8 cellular contexts compared by ENCODE assay signal in genomic region chr5:160467555-160468418, GRCh38. TPM values are rescaled to one million over a fixed set of nuclear protein-coding genes. Genes with fewer than 3 reads are reported as not detected.
DNase-seq lines count a peak whose midpoint lies in the region; ATAC-seq and TF ChIP-seq lines count a peak whose summit lies in the region.

No MANE protein-coding gene starts in this region.

- H3K4me3 ChIP-seq in RWPE2 (ENCODE audit: severe bottlenecking) (no peak overlapping the region), aorta (ENCODE audit: low read length in 2 of 2) (no peak overlapping the region)

- WGBS in aorta, 2 donors: 32 to 34% methylated on average over 31 of the region's 31 CpGs

- H3K27me3 ChIP-seq in RWPE2 (ENCODE audit: insufficient read depth, poor library complexity, severe bottlenecking) (no peaks in the 10 kb centered on the region), aorta (ENCODE audit: control insufficient read depth in 1 of 2, insufficient read depth in 2 of 2, low read length in 1 of 2) (no peaks in the 10 kb centered on the region)

- H3K9me3 ChIP-seq in RWPE2 (ENCODE audit: severe bottlenecking) (no peaks in the 10 kb centered on the region), aorta (ENCODE audit: control insufficient read depth, low read length) (no peaks in the 10 kb centered on the region)

- H3K36me3 ChIP-seq in RWPE2 (ENCODE audit: low read depth) (no peaks in the 10 kb centered on the region), aorta (ENCODE audit: control insufficient read depth in 1 of 2, insufficient read depth in 2 of 2, low read length in 1 of 2) (no peaks in the 10 kb centered on the region)

- H3K4me1 ChIP-seq in RWPE2 (ENCODE audit: insufficient read depth, poor library complexity, severe bottlenecking) (peaks cover 20% of the 10 kb centered on the region), aorta (ENCODE audit: control insufficient read depth in 1 of 2, insufficient read depth in 2 of 2, low read length in 2 of 2) (peaks cover 3 to 6% of the 10 kb centered on the region in 2 donors)

- H3K27ac ChIP-seq in RWPE2 (ENCODE audit: poor library complexity, severe bottlenecking) (no peak overlapping the region), aorta (ENCODE audit: low read depth in 1 of 2, low read length in 2 of 2) (no peak overlapping the region)

- intact Hi-C loops in aorta (cut with DNase I): no loop called here

- DNase-seq in RWPE2 (ENCODE audit: low spot score): no peak
- DNase-seq in activated gamma-delta T cell (lab: John Stamatoyannopoulos, UW): peak; percentile 52
- DNase-seq in globus pallidus (ENCODE audit: low spot score): peak; percentile 54
- peak; percentile 97 for DNase-seq in renal cortical epithelial cell (ENCODE audit: low read depth)
- DNase-seq in aorta: peak; percentile 82 to 89
- no peak for DNase-seq in NCI-H2107 (lab: John Stamatoyannopoulos, UW)

- ATAC-seq in GM18502 (IDR thresholded peaks at IDR 0.05; ENCODE audit: poor library complexity, unreplicated experiment): peak; percentile 89
- ATAC-seq in HG02852 (IDR thresholded peaks at IDR 0.05; ENCODE audit: unreplicated experiment): peak; percentile 88
- ATAC-seq in RWPE2 (ENCODE audit: low read depth): 0 out of 3 replicates have a peak, but pooled peaks have one; percentile 20
- ATAC-seq in aorta (ENCODE audit: low FRiP score): peak; percentile 69

- no peak for TF ChIP-seq CTCF in RWPE2 (IDR thresholded peaks at IDR 0.05; ENCODE audit: poor library complexity, severe bottlenecking)

RNA-seq across cellular contexts. Expression of gene PTTG1, which starts 46.1 kb away (rescaled TPM):
- total RNA-seq in renal cortical epithelial cell (19.9 and 107 TPM in 2 replicates), aorta (1 to 10 TPM; 3.0 to 5.1 TPM)
- polyA plus RNA-seq in aorta: 10 to 100 TPM in 1 of 2 donors, 1 to 10 TPM in 1; 4.9 to 18.7 TPM

RNA-seq across cellular contexts. Expression of gene SLU7, which starts 48.9 kb away (rescaled TPM):
- total RNA-seq in renal cortical epithelial cell (75.5 and 111 TPM in 2 replicates), aorta (10 to 100 TPM; 48.7 to 60.6 TPM)
- polyA plus RNA-seq in aorta: 10 to 100 TPM; 36.3 to 58.4 TPM

Comparison
In these comparisons a context has a peak if more than half of its experiments do, and no peak if none do; other contexts are left out.
1. ATAC-seq: peak in every context shown above with its lines; median percentile 89 in GM18502; 88 in HG02852; 69 in aorta; 20 in RWPE2.
2. DNase-seq: peak in activated gamma-delta T cell (single experiment), globus pallidus (single experiment), renal cortical epithelial cell (single experiment) and aorta (2 of 2); none in RWPE2 (single experiment) and NCI-H2107 (single experiment).